Comparison of ENCODE assay signal across 17 cellular contexts in genomic region chr2:9790702-9791225, GRCh38. TPM values are rescaled to one million over a fixed set of nuclear protein-coding genes. Genes with fewer than 3 reads are reported as not detected.
A peak's percentile ranks its signal among the peaks of the same experiment; 100 is the strongest.
DNase-seq lines count a peak whose midpoint lies in the region; ATAC-seq and TF ChIP-seq lines count a peak whose summit lies in the region.
"Had no signal": no experiment of that assay in that cellular context is flagged by ENCODE, and none has a peak within 500 bp of the region (broad histone marks: within the 10 kb centered on the region; RNA-seq: fewer than 3 reads in every experiment).

No MANE protein-coding gene starts in this region.

- H3K36me3 Mint-ChIP-seq in Caco-2 (ENCODE audit: insufficient read depth, unreplicated experiment): no peaks in the 10 kb centered on the region
- H3K36me3 Mint-ChIP-seq: CD4-positive, CD25-positive, alpha-beta regulatory T cell; CD8-positive, alpha-beta memory T cell had no signal

- no peak overlapping the region for H3K14ac ChIP-seq in neuronal stem cell (ENCODE audit: low read length)

- CTCF ChIA-PET in Caco-2 (lab: Charles Lee): interaction anchor here (1.6 kb wide), 1 partner anchor 9 kb away, joined by 3 read pairs; no protein-coding TSS in a partner anchor

- H2BK120ac ChIP-seq in neuronal stem cell (ENCODE audit: low read depth, low read length): no peak overlapping the region

- BruUV-seq in Caco-2 (replicated peaks; lab: Mats Ljungman, UMichigan): no TSS peak

- ATAC-seq in Right ventricle myocardium inferior (no peak), HG02623 (IDR thresholded peaks at IDR 0.05; ENCODE audit: unreplicated experiment) (no peak)
- ATAC-seq: GM12878 had no signal

- H3K4me3 ChIP-seq in left ventricle myocardium inferior (no peak overlapping the region), neuronal stem cell (ENCODE audit: low read length in 2 of 2) (no peak overlapping the region), Caco-2 (ENCODE audit: low read depth, low read length) (no peak overlapping the region)
- H3K4me3 ChIP-seq: BLaER1 treated with 17β-estradiol and CSF1 and Interleukin-3, amounts not matched to agents 10 nM and 100 nM; GM12878; HAP-1 had no signal

- intact Hi-C loops in Right ventricle myocardium inferior (cut with DNase I) (no loop called here), left ventricle myocardium inferior (cut with micrococcal nuclease) (no loop called here), Caco-2 (cut with micrococcal nuclease; ENCODE audit: unreplicated experiment) (no loop called here)

- no peak overlapping the region for H3K23ac ChIP-seq in neuronal stem cell (ENCODE audit: low read depth, low read length, poor library complexity)

- no peak overlapping the region for H2AK5ac ChIP-seq in neuronal stem cell (ENCODE audit: low read depth, low read length)

- no peaks in the 10 kb centered on the region for H3K9me3 Mint-ChIP-seq in Caco-2 (ENCODE audit: unreplicated experiment)

- no peak overlapping the region for H2BK15ac ChIP-seq in neuronal stem cell (ENCODE audit: low read length)

- TF ChIP-seq CTCF in left ventricle myocardium inferior (IDR thresholded peaks at IDR 0.05; ENCODE audit: borderline replicate concordance) (no peak), VCaP (conservative IDR thresholded peaks at IDR 0.05) (no peak), Caco-2 (IDR thresholded peaks at IDR 0.05; ENCODE audit: insufficient read depth in 1 of 2, low read depth in 1 of 2, low read length in 1 of 2, severe bottlenecking in 1 of 2, unreplicated experiment in 1 of 2) (no peak)

- H3K27ac ChIP-seq in left ventricle myocardium inferior (replicated peaks): no peak overlapping the region
- peak overlapping the region; percentile 98 for H3K27ac ChIP-seq in VCaP
- no peak overlapping the region for H3K27ac ChIP-seq in neuronal stem cell (replicated peaks; ENCODE audit: low read length)
- H3K27ac ChIP-seq: 22Rv1 had no signal

- no peak overlapping the region for H2BK5ac ChIP-seq in neuronal stem cell (ENCODE audit: low read length)

- no peaks in the 10 kb centered on the region for H3K79me1 ChIP-seq in neuronal stem cell (ENCODE audit: low read depth, low read length)

- H3K4me1 ChIP-seq in left ventricle myocardium inferior (peaks cover 19% of the 10 kb centered on the region), neuronal stem cell (ENCODE audit: control insufficient read depth in 2 of 2, insufficient read depth in 1 of 2, low read depth in 1 of 2, low read length in 2 of 2) (no peaks in the 10 kb centered on the region), Caco-2 (peaks cover 1% of the 10 kb centered on the region; the same call in 1 of the 2 replicates)
- H3K4me1 ChIP-seq: HAP-1 had no signal

- no peak overlapping the region for H4K8ac ChIP-seq in neuronal stem cell (ENCODE audit: low read depth, low read length)

- H3K9me3 ChIP-seq in left ventricle myocardium inferior (replicated peaks): peaks cover 11% of the 10 kb centered on the region
- H3K9me3 ChIP-seq in neuronal stem cell (replicated peaks in 1 of 2; ENCODE audit: control insufficient read depth in 2 of 2, insufficient read depth in 1 of 2, low read depth in 1 of 2, low read length in 2 of 2): no peaks in the 10 kb centered on the region
- peaks cover 14% of the 10 kb centered on the region for H3K9me3 ChIP-seq in Caco-2

- no peaks in the 10 kb centered on the region for H3K27me3 ChIP-seq in left ventricle myocardium inferior (ENCODE audit: low read depth)
- peaks cover 0 to 2% (median 0%) of the 10 kb centered on the region in 3 experiments for H3K27me3 ChIP-seq in neuronal stem cell (ENCODE audit: control insufficient read depth in 3 of 3, insufficient read depth in 3 of 3, low read depth in 1 of 3, low read length in 3 of 3)
- H3K27me3 ChIP-seq in Caco-2 (replicated peaks; ENCODE audit: control insufficient read depth, insufficient read depth, low read length): no peaks in the 10 kb centered on the region

- H3K4me2 ChIP-seq in neuronal stem cell (ENCODE audit: insufficient read depth, low read length, poor library complexity, severe bottlenecking): no peak overlapping the region

- no peak overlapping the region for H4K91ac ChIP-seq in neuronal stem cell (ENCODE audit: low read depth, low read length, poor library complexity)

- no peak overlapping the region for H3K4me3 Mint-ChIP-seq in Caco-2 (ENCODE audit: unreplicated experiment)
- H3K4me3 Mint-ChIP-seq: B cell; CD4-positive, CD25-positive, alpha-beta regulatory T cell; CD8-positive, alpha-beta memory T cell had no signal

- H3K27ac Mint-ChIP-seq in Caco-2 (ENCODE audit: unreplicated experiment): no peak overlapping the region
- H3K27ac Mint-ChIP-seq: B cell had no signal

- H3K36me3 ChIP-seq in left ventricle myocardium inferior (no peaks in the 10 kb centered on the region), neuronal stem cell (replicated peaks in 1 of 2; ENCODE audit: control insufficient read depth in 2 of 2, insufficient read depth in 2 of 2, low read length in 2 of 2) (no peaks in the 10 kb centered on the region), Caco-2 (ENCODE audit: control insufficient read depth, insufficient read depth, low read length) (no peaks in the 10 kb centered on the region)
- H3K36me3 ChIP-seq: BLaER1 treated with 17β-estradiol and CSF1 and Interleukin-3, amounts not matched to agents 10 nM and 100 nM; HAP-1 had no signal

- POLR2A ChIA-PET in Caco-2 (lab: Charles Lee): no interaction called here

- H3K4ac ChIP-seq in neuronal stem cell (ENCODE audit: low read length): no peak overlapping the region

- WGBS in neuronal stem cell (ENCODE audit: extremely low coverage in 2 of 2, insufficient read length in 2 of 2, insufficient replicate concordance in 1 of 2), 2 donors: no CpG with 5 or more reads among the region's 8 CpGs

- H3K27me3 Mint-ChIP-seq in Caco-2 (ENCODE audit: insufficient read depth, unreplicated experiment): no peaks in the 10 kb centered on the region
- H3K27me3 Mint-ChIP-seq: CD4-positive, CD25-positive, alpha-beta regulatory T cell; CD8-positive, alpha-beta memory T cell had no signal

- H3K18ac ChIP-seq in neuronal stem cell (ENCODE audit: low read length): peak overlapping the region; percentile 52

- no peak overlapping the region for H2AFZ ChIP-seq in neuronal stem cell (ENCODE audit: low read length)

- H3K4me1 Mint-ChIP-seq in Caco-2 (ENCODE audit: low read depth, unreplicated experiment): no peaks in the 10 kb centered on the region

- peak; percentile 23 for DNase-seq in Right ventricle myocardium inferior (ENCODE audit: missing footprints)
- no peak for DNase-seq in left ventricle myocardium inferior
- no peak for DNase-seq in neuronal stem cell (ENCODE audit: low spot score)
- no peak for DNase-seq in DMS79 (lab: John Stamatoyannopoulos, UW)
- no peak for DNase-seq in Caco-2
- DNase-seq: CD4-positive, CD25-positive, alpha-beta regulatory T cell; CD8-positive, alpha-beta memory T cell; COR-L47; DND-41; EL had no signal

- H2BK12ac ChIP-seq in neuronal stem cell (ENCODE audit: low read length): no peak overlapping the region

- H3K9ac ChIP-seq in neuronal stem cell (ENCODE audit: low read depth, low read length, poor library complexity): no peak overlapping the region
- H3K9ac ChIP-seq: BLaER1 treated with 17β-estradiol and CSF1 and Interleukin-3, amounts not matched to agents 10 nM and 100 nM had no signal

RNA-seq across cellular contexts. Expression of gene TAF1B, which starts 52.5 kb away (rescaled TPM):
- total RNA-seq in Right ventricle myocardium inferior (6.3 TPM), left ventricle myocardium inferior (4.2 TPM), Caco-2 (2022) (24.8 and 25.3 TPM in 2 replicates)
- polyA plus RNA-seq in neuronal stem cell (2013, experiment 1 of 2): 20.1 TPM
- 21.8 TPM for polyA plus RNA-seq in neuronal stem cell (2013, experiment 2 of 2)
